In the genomic region with DNA sequence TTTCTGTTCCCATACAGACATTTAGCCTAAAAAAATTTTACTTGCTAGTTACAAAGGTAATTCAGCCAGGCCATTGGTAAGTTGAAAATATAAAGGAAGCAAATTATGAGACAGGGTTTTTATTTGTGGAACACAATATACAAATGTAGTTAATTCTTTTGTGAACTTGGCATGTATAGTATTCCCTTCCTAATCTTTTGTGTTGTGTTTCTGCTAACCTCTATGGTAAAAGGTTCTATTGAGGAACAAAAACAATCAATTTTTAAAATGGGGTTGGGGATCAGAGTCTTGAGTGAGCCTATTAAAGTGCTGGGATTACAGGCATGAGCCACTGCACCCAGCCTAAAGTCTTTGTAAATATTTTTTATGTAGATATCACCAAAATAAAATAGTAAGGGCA, we compare ENCODE assay signal across 19 cellular contexts. TPM values are rescaled to one million over a fixed set of nuclear protein-coding genes. Genes with fewer than 3 reads are reported as not detected.
DNase-seq lines count a peak whose midpoint lies in the region; ATAC-seq and TF ChIP-seq lines count a peak whose summit lies in the region.
"Had no signal": no experiment of that assay in that cellular context is flagged by ENCODE, and none has a peak within 500 bp of the region (broad histone marks: within the 10 kb centered on the region; RNA-seq: fewer than 3 reads in every experiment).

No MANE protein-coding gene starts in this region.

- H3K9me2 ChIP-seq in GM23338 (ENCODE audit: insufficient read depth) (no peaks in the 10 kb centered on the region), OCI-LY1 (ENCODE audit: low read depth, low read length) (no peaks in the 10 kb centered on the region)

- H3K36me3 ChIP-seq in GM23338 (ENCODE audit: insufficient read depth) (no peaks in the 10 kb centered on the region), OCI-LY1 (ENCODE audit: insufficient read depth, low read length) (peaks cover 38% of the 10 kb centered on the region)

- H3K9me3 Mint-ChIP-seq in GM23338 (no peaks in the 10 kb centered on the region), chondrocyte (ENCODE audit: low read depth) (no peaks in the 10 kb centered on the region)
- no peaks in the 10 kb centered on the region for H3K9me3 Mint-ChIP-seq in stimulated activated naive B cell treated with anti-CD40 and anti-IgM and Interleukin-4, amounts not matched to agents 10 μg/mL and 1 μg/mL and 100 μg/mL, for 72 hours
- H3K9me3 Mint-ChIP-seq: CD8-positive, alpha-beta memory T cell had no signal

- DNase-seq in GM23338 (ENCODE audit: low spot score) (no peak), chondrocyte (ENCODE audit: low spot score) (no peak), midbrain (lab: John Stamatoyannopoulos, UW) (no peak), DMS79 treated with DMSO at 0.1 percent for 48 hours (lab: John Stamatoyannopoulos, UW) (no peak)
- DNase-seq in stimulated activated naive B cell treated with anti-CD40 and anti-IgM and Interleukin-4, amounts not matched to agents 10 μg/mL and 1 μg/mL and 100 μg/mL, for 72 hours, result no peak
- DNase-seq in activated CD4-positive, alpha-beta T cell treated with anti-CD3 and anti-CD28 coated beads, Interleukin-2, amount 50 U/mL, for 1 hour, result no peak
- DNase-seq: CD8-positive, alpha-beta memory T cell; KG1; NCI-H1417; NCI-H187; NCI-H2107; NCI-H510A treated with DMSO at 0.1 percent for 48 hours; NCI-H774; SJCRH30 had no signal

- ATAC-seq in GM23338, result no peak
- no peak for ATAC-seq in stimulated activated naive B cell treated with anti-CD40 and anti-IgM and Interleukin-4, amounts not matched to agents 10 μg/mL and 1 μg/mL and 100 μg/mL, for 72 hours (replicated peaks)
- ATAC-seq: A549, HCT116, HepG2 had no signal

- H2AFZ ChIP-seq in GM23338, result no peak overlapping the region
- no peak overlapping the region for H2AFZ ChIP-seq in OCI-LY1 (ENCODE audit: low read length)

- no peak overlapping the region for H3K4me3 Mint-ChIP-seq in GM23338
- no peak overlapping the region for H3K4me3 Mint-ChIP-seq in chondrocyte (ENCODE audit: unreplicated experiment)
- H3K4me3 Mint-ChIP-seq in stimulated activated naive B cell treated with anti-CD40 and anti-IgM and Interleukin-4, amounts not matched to agents 10 μg/mL and 1 μg/mL and 100 μg/mL, for 72 hours, result peak overlapping the region in 1 of 2 donors; percentile 25
- H3K4me3 Mint-ChIP-seq: CD8-positive, alpha-beta memory T cell had no signal

- H3K27me3 ChIP-seq in GM23338 (ENCODE audit: insufficient read depth) (no peaks in the 10 kb centered on the region), OCI-LY1 (ENCODE audit: insufficient read depth, low read length) (no peaks in the 10 kb centered on the region)
- H3K27me3 ChIP-seq: BLaER1 treated with 17β-estradiol and CSF1 and Interleukin-3, amounts not matched to agents 10 nM and 100 nM; SJCRH30 had no signal

- peaks cover 39% of the 10 kb centered on the region for H3K4me1 Mint-ChIP-seq in GM23338
- peaks cover 39% of the 10 kb centered on the region for H3K4me1 Mint-ChIP-seq in chondrocyte (ENCODE audit: low read depth)
- H3K4me1 Mint-ChIP-seq in stimulated activated naive B cell treated with anti-CD40 and anti-IgM and Interleukin-4, amounts not matched to agents 10 μg/mL and 1 μg/mL and 100 μg/mL, for 72 hours, result peaks cover 30 to 64% of the 10 kb centered on the region in 2 donors

- H3K27ac ChIP-seq in GM23338 (ENCODE audit: low read depth) (0 out of 2 replicates have a peak overlapping the region, but pooled peaks have one; percentile 6), OCI-LY1 (ENCODE audit: low read depth, low read length, poor library complexity, severe bottlenecking) (peak overlapping the region; percentile 91)
- H3K27ac ChIP-seq: A549; BLaER1 treated with 17β-estradiol and CSF1 and Interleukin-3, amounts not matched to agents 10 nM and 100 nM; SJCRH30 had no signal

- TF ChIP-seq CTCF in GM23338 (conservative IDR thresholded peaks at IDR 0.05; ENCODE audit: low read depth in 2 of 2) (no peak), OCI-LY1 (IDR thresholded peaks at IDR 0.05; ENCODE audit: low read length) (no peak), chondrocyte (IDR thresholded peaks at IDR 0.05) (no peak)

- H3K4me1 ChIP-seq in GM23338 (ENCODE audit: insufficient read depth) (peaks cover 53% of the 10 kb centered on the region), OCI-LY1 (ENCODE audit: insufficient read depth, low read length, severe bottlenecking) (peaks cover 96% of the 10 kb centered on the region)
- H3K4me1 ChIP-seq: A549, SJCRH30 had no signal

- H3K27ac Mint-ChIP-seq in GM23338, result no peak overlapping the region
- H3K27ac Mint-ChIP-seq in chondrocyte (ENCODE audit: unreplicated experiment), result peak overlapping the region; percentile 86
- H3K27ac Mint-ChIP-seq in stimulated activated naive B cell treated with anti-CD40 and anti-IgM and Interleukin-4, amounts not matched to agents 10 μg/mL and 1 μg/mL and 100 μg/mL, for 72 hours, result peak overlapping the region; percentile 28
- H3K27ac Mint-ChIP-seq: CD8-positive, alpha-beta memory T cell had no signal

- H3K36me3 Mint-ChIP-seq in GM23338 (ENCODE audit: low read depth), result peaks cover 5% of the 10 kb centered on the region; the same call in 2 of the 3 replicates
- H3K36me3 Mint-ChIP-seq in chondrocyte (ENCODE audit: low read depth), result peaks cover 1% of the 10 kb centered on the region
- H3K36me3 Mint-ChIP-seq in stimulated activated naive B cell treated with anti-CD40 and anti-IgM and Interleukin-4, amounts not matched to agents 10 μg/mL and 1 μg/mL and 100 μg/mL, for 72 hours, result peaks cover 40 to 49% of the 10 kb centered on the region in 2 donors

- H3F3A ChIP-seq in GM23338 (replicated peaks; ENCODE audit: low read depth), result no peaks in the 10 kb centered on the region
- peaks cover 9% of the 10 kb centered on the region for H3F3A ChIP-seq in OCI-LY1 (ENCODE audit: insufficient read depth, low read length)

- peaks cover 81% of the 10 kb centered on the region for H3K79me2 ChIP-seq in GM23338 (replicated peaks; ENCODE audit: insufficient read depth)
- peaks cover 97% of the 10 kb centered on the region for H3K79me2 ChIP-seq in OCI-LY1 (ENCODE audit: insufficient read depth, low read length)

- H3K9me3 ChIP-seq in OCI-LY1 (ENCODE audit: low read length), result no peaks in the 10 kb centered on the region
- H3K9me3 ChIP-seq: A549 had no signal

- peak overlapping the region; percentile 20; the same call in 1 of the 2 replicates for H3K9ac ChIP-seq in OCI-LY1 (ENCODE audit: low read length)
- H3K9ac ChIP-seq: BLaER1 treated with 17β-estradiol and CSF1 and Interleukin-3, amounts not matched to agents 10 nM and 100 nM had no signal

- H4K20me1 ChIP-seq in GM23338 (replicated peaks; ENCODE audit: insufficient read depth) (peaks cover 4% of the 10 kb centered on the region), OCI-LY1 (ENCODE audit: insufficient read depth, low read length) (no peaks in the 10 kb centered on the region)

- H3K27me3 Mint-ChIP-seq in GM23338 (ENCODE audit: insufficient read depth, low read depth, poor library complexity) (peaks cover 2% of the 10 kb centered on the region), chondrocyte (ENCODE audit: low read depth) (no peaks in the 10 kb centered on the region)
- H3K27me3 Mint-ChIP-seq in stimulated activated naive B cell treated with anti-CD40 and anti-IgM and Interleukin-4, amounts not matched to agents 10 μg/mL and 1 μg/mL and 100 μg/mL, for 72 hours, result no peaks in the 10 kb centered on the region
- H3K27me3 Mint-ChIP-seq: CD8-positive, alpha-beta memory T cell had no signal

- no peak overlapping the region for H3K4me3 ChIP-seq in GM23338
- H3K4me3 ChIP-seq in OCI-LY1 (ENCODE audit: low read depth, low read length, poor library complexity, severe bottlenecking), result no peak overlapping the region
- H3K4me3 ChIP-seq: A549; BLaER1 treated with 17β-estradiol and CSF1 and Interleukin-3, amounts not matched to agents 10 nM and 100 nM; SJCRH30 had no signal

- H3K4me2 ChIP-seq in GM23338, result peak overlapping the region; percentile 15; the same call in 1 of the 2 replicates
- peak overlapping the region; percentile 28 for H3K4me2 ChIP-seq in OCI-LY1 (ENCODE audit: low read length)
- H3K4me2 ChIP-seq: A549 had no signal

RNA-seq across cellular contexts. Expression of a gene that starts 14.1 kb away (rescaled TPM):
- 29.0 and 30.3 TPM in 2 replicates for total RNA-seq in GM23338 (2014; rRNA removed; shearing (Covaris generic))
- polyA plus RNA-seq in GM23338 (2016; fragmentation: Nextera tagmentation; extraction: Ambion mirVana), result 28.2 and 33.3 TPM in 2 replicates
- 20.1 to 25.7 TPM (median 20.4 TPM) in 3 replicates for total RNA-seq in chondrocyte
